22 cellular contexts compared by ENCODE assay signal in the genomic region with DNA sequence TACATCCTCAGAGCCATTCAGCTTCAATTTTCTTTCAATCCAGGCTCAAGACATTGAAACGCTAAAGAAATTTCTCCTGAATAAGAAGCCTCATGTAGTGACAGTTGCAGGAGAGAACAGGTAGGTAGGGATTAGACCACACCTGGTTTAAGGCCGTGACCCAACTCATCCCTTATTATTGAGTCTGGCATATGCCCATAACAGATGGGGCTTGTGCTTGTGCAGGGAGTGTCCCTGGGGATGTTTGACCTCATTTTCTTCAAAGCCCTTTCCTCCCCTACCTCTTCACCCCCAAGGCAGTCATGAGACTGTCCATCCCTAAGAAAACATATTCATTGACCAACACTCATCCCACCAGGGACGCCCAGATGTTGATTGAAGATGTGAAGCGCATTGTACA. TPM values are rescaled to one million over a fixed set of nuclear protein-coding genes. Genes with fewer than 3 reads are reported as not detected.
A peak's percentile ranks its signal among the peaks of the same experiment; 100 is the strongest.
DNase-seq lines count a peak whose midpoint lies in the region; ATAC-seq and TF ChIP-seq lines count a peak whose summit lies in the region.
"Had no signal": no experiment of that assay in that cellular context is flagged by ENCODE, and none has a peak within 500 bp of the region (broad histone marks: within the 10 kb centered on the region; RNA-seq: fewer than 3 reads in every experiment).

No MANE protein-coding gene starts in this region.

- no peaks in the 10 kb centered on the region for H3K4me1 Mint-ChIP-seq in memory B cell
- H3K4me1 Mint-ChIP-seq: H9 had no signal

- H3K4me2 ChIP-seq in IMR-90 (ENCODE audit: low read depth, low read length) (no peak overlapping the region), Karpas-422 (ENCODE audit: low read depth, low read length, poor library complexity, severe bottlenecking) (no peak overlapping the region), GM23248 (ENCODE audit: unreplicated experiment) (no peak overlapping the region)
- H3K4me2 ChIP-seq: BLaER1 treated with 17β-estradiol and CSF1 and Interleukin-3, amounts not matched to agents 10 nM and 100 nM; PC-9 had no signal

- DNase-seq in IMR-90 (no peak), NCI-H524 treated with DMSO at 0.1 percent for 48 hours (lab: John Stamatoyannopoulos, UW) (peak; percentile 70), cerebellar cortex (ENCODE audit: low spot score) (peak; percentile 25), memory B cell (ENCODE audit: low spot score in 2 of 2) (no peak), Karpas-422 (no peak), GM23248 (no peak)
- DNase-seq: CD8-positive, alpha-beta T cell; DND-41; H9; Kasumi-1; MG63; NCI-H1048; NCI-H1436; NCI-H1930; NCI-H446 treated with DMSO at 0.1 percent for 48 hours; NCI-H774; PC-9; SJCRH30 had no signal

- no peak overlapping the region for H3K9ac ChIP-seq in IMR-90 (ENCODE audit: low read depth, low read length)
- no peak overlapping the region for H3K9ac ChIP-seq in Karpas-422 (ENCODE audit: low read length)
- H3K9ac ChIP-seq in GM23248: no peak overlapping the region
- H3K9ac ChIP-seq: BLaER1 treated with 17β-estradiol and CSF1 and Interleukin-3, amounts not matched to agents 10 nM and 100 nM had no signal

- 0 out of 2 replicates have a peak, but pooled peaks cover 3% of the 10 kb centered on the region for H3K9me1 ChIP-seq in IMR-90 (ENCODE audit: insufficient read depth, low read length)

- no peak overlapping the region for H4K8ac ChIP-seq in IMR-90 (ENCODE audit: low read depth in 2 of 2, low read length in 2 of 2)

- CTCF ChIA-PET in IMR-90 (lab: Yijun Ruan, JAX): no interaction called here

- H3K18ac ChIP-seq in IMR-90 (ENCODE audit: low read depth, low read length): no peak overlapping the region

- ATAC-seq in IMR-90 (ENCODE audit: low read depth) (no peak), memory B cell (ENCODE audit: low read depth) (no peak), HG02973 (IDR thresholded peaks at IDR 0.05; ENCODE audit: unreplicated experiment) (no peak), GM18517 (IDR thresholded peaks at IDR 0.05; ENCODE audit: unreplicated experiment) (no peak)
- ATAC-seq: CD8-positive, alpha-beta T cell had no signal

- H2BK20ac ChIP-seq in IMR-90 (ENCODE audit: low read depth, low read length): no peak overlapping the region

- no peak overlapping the region for H4K91ac ChIP-seq in IMR-90 (ENCODE audit: insufficient read depth, low read depth, low read length)

- H3K27ac ChIP-seq in IMR-90 (ENCODE audit: insufficient read depth, low read length): no peak overlapping the region
- no peak overlapping the region for H3K27ac ChIP-seq in Karpas-422 (ENCODE audit: low read length)
- no peak overlapping the region for H3K27ac ChIP-seq in GM23248
- H3K27ac ChIP-seq: BLaER1 treated with 17β-estradiol and CSF1 and Interleukin-3, amounts not matched to agents 10 nM and 100 nM; PC-9; RWPE1; SJCRH30 had no signal

- in situ Hi-C loops in IMR-90 (cut with MboI; ENCODE audit: low sequenced_read_pairs) (no loop called here), GM23248 (cut with MboI) (no loop called here)

- no peak overlapping the region for H4K5ac ChIP-seq in IMR-90 (ENCODE audit: low read depth, low read length)

- no peaks in the 10 kb centered on the region for H3K4me1 ChIP-seq in IMR-90 (ENCODE audit: control insufficient read depth, insufficient read depth, low read length)
- H3K4me1 ChIP-seq in Karpas-422 (ENCODE audit: low read length): no peaks in the 10 kb centered on the region
- no peaks in the 10 kb centered on the region for H3K4me1 ChIP-seq in GM23248 (ENCODE audit: insufficient read depth)
- H3K4me1 ChIP-seq: SJCRH30 had no signal

- H3K9me3 ChIP-seq in IMR-90 (ENCODE audit: control insufficient read depth, insufficient read depth, low read length) (no peaks in the 10 kb centered on the region), Karpas-422 (ENCODE audit: low read length) (no peaks in the 10 kb centered on the region), GM23248 (ENCODE audit: low read depth) (no peaks in the 10 kb centered on the region)
- H3K9me3 ChIP-seq: BLaER1 treated with 17β-estradiol and CSF1 and Interleukin-3, amounts not matched to agents 10 nM and 100 nM; MG63; SJCRH30 had no signal

- H3K36me3 Mint-ChIP-seq in memory B cell: peaks cover 55% of the 10 kb centered on the region

- intact Hi-C loops in IMR-90 (cut with micrococcal nuclease): no loop called here

- H3K27me3 ChIP-seq in IMR-90 (ENCODE audit: control insufficient read depth, insufficient read depth, low read length) (no peaks in the 10 kb centered on the region), Karpas-422 (ENCODE audit: low read length) (no peaks in the 10 kb centered on the region), GM23248 (replicated peaks; ENCODE audit: insufficient read depth) (no peaks in the 10 kb centered on the region)
- H3K27me3 ChIP-seq: BLaER1 treated with 17β-estradiol and CSF1 and Interleukin-3, amounts not matched to agents 10 nM and 100 nM; MG63; SJCRH30 had no signal

- H2BK15ac ChIP-seq in IMR-90 (ENCODE audit: low read depth, low read length): no peak overlapping the region

- no peaks in the 10 kb centered on the region; the same call in 1 of the 2 replicates for H3K79me2 ChIP-seq in Karpas-422 (ENCODE audit: low read length)
- no peaks in the 10 kb centered on the region for H3K79me2 ChIP-seq in GM23248 (ENCODE audit: insufficient read depth)

- no peaks in the 10 kb centered on the region for H3K9me2 ChIP-seq in Karpas-422 (replicated peaks; ENCODE audit: insufficient read depth, low read length)
- no peaks in the 10 kb centered on the region for H3K9me2 ChIP-seq in GM23248 (ENCODE audit: insufficient read depth)

- BruUV-seq in IMR-90 (replicated peaks; lab: Mats Ljungman, UMichigan): no TSS peak

- H3K27ac Mint-ChIP-seq in memory B cell: peak overlapping the region; percentile 20
- H3K27ac Mint-ChIP-seq: CD8-positive, alpha-beta T cell had no signal

- peaks cover 0 to 17% of the 10 kb centered on the region in 2 experiments; a peak in 2 of 4 replicates for H3K79me1 ChIP-seq in IMR-90 (ENCODE audit: low read depth in 1 of 2, low read length in 2 of 2)

- H2AK5ac ChIP-seq in IMR-90 (ENCODE audit: low read depth, low read length): no peak overlapping the region

- peak overlapping the region; percentile 34 for H2AK9ac ChIP-seq in IMR-90 (replicated peaks; ENCODE audit: low read depth, low read length, poor library complexity)

- no peak overlapping the region for H3K4me3 ChIP-seq in IMR-90 (ENCODE audit: insufficient read depth, low read depth, low read length)
- no peak overlapping the region for H3K4me3 ChIP-seq in Karpas-422 (ENCODE audit: low read length)
- H3K4me3 ChIP-seq in GM23248: no peak overlapping the region
- H3K4me3 ChIP-seq: BLaER1 treated with 17β-estradiol and CSF1 and Interleukin-3, amounts not matched to agents 10 nM and 100 nM; MG63; PC-9; SJCRH30 had no signal

- WGBS in IMR-90 (ENCODE audit: extremely low coverage in 2 of 2, insufficient read length in 1 of 2), 2 experiments: no CpG with 5 or more reads among the region's 4 CpGs
- WGBS in GM23248 (ENCODE audit: low coverage in 1 of 2, low lambda C conversion rate in 2 of 2, missing lambda C conversion rate in 2 of 2), 2 experiments: 86 to 90% methylated on average over 4 of the region's 4 CpGs

- dilution Hi-C loops in IMR-90 (cut with HindIII; ENCODE audit: low sequenced_read_pairs, unreplicated experiment): no loop called here

- no peak overlapping the region for H2BK5ac ChIP-seq in IMR-90 (ENCODE audit: low read depth, low read length, poor library complexity, severe bottlenecking)

- no peak overlapping the region for H3K56ac ChIP-seq in IMR-90 (ENCODE audit: extremely low read depth, insufficient read depth, low read length)

- H3K14ac ChIP-seq in IMR-90 (replicated peaks; ENCODE audit: low read depth, low read length): no peak overlapping the region

- H4K20me1 ChIP-seq in IMR-90 (ENCODE audit: insufficient read depth, low read length): no peaks in the 10 kb centered on the region; the same call in 1 of the 2 replicates
- 0 out of 2 replicates have a peak, but pooled peaks cover 7% of the 10 kb centered on the region for H4K20me1 ChIP-seq in Karpas-422 (ENCODE audit: insufficient read depth, low read depth, low read length)
- H4K20me1 ChIP-seq in GM23248 (ENCODE audit: insufficient read depth): 0 out of 2 replicates have a peak, but pooled peaks cover 4% of the 10 kb centered on the region

- no peak for TF ChIP-seq RAD21 in IMR-90 (IDR thresholded peaks at IDR 0.05; ENCODE audit: low read length)

- no peak overlapping the region for H3K23ac ChIP-seq in IMR-90 (ENCODE audit: low read depth, low read length)

- POLR2A ChIA-PET in IMR-90 (lab: Charles Lee; ENCODE audit: unreplicated experiment): no interaction called here

- H2BK120ac ChIP-seq in IMR-90 (ENCODE audit: low read depth, low read length): no peak overlapping the region

- no peak for TF ChIP-seq POLR2A in IMR-90 (IDR thresholded peaks at IDR 0.05; ENCODE audit: low read depth, low read length)

- H3K4ac ChIP-seq in IMR-90 (ENCODE audit: low read depth, low read length): no peak overlapping the region

- no peak overlapping the region for H2AFZ ChIP-seq in IMR-90 (replicated peaks; ENCODE audit: low read length, poor library complexity)
- H2AFZ ChIP-seq in Karpas-422 (ENCODE audit: low read length): no peak overlapping the region
- H2AFZ ChIP-seq in GM23248: no peak overlapping the region
- H2AFZ ChIP-seq: PC-9 had no signal

- no peak overlapping the region for H3K4me3 Mint-ChIP-seq in memory B cell
- H3K4me3 Mint-ChIP-seq: CD8-positive, alpha-beta T cell; H9 had no signal

- H3K9me3 Mint-ChIP-seq in memory B cell: no peaks in the 10 kb centered on the region
- H3K9me3 Mint-ChIP-seq: CD8-positive, alpha-beta T cell; H9 had no signal

- H3K27me3 Mint-ChIP-seq in memory B cell: no peaks in the 10 kb centered on the region

- TF ChIP-seq CTCF in IMR-90 (conservative IDR thresholded peaks at IDR 0.05; ENCODE audit: low read depth, low read length): no peak

- H3K36me3 ChIP-seq in IMR-90 (ENCODE audit: control insufficient read depth, insufficient read depth, low read length) (peaks cover 84% of the 10 kb centered on the region), Karpas-422 (ENCODE audit: insufficient read depth, low read length) (peaks cover 83% of the 10 kb centered on the region), GM23248 (ENCODE audit: low read depth) (peaks cover 85% of the 10 kb centered on the region)

- H3F3A ChIP-seq in GM23248 (ENCODE audit: insufficient read depth): no peaks in the 10 kb centered on the region

RNA-seq across cellular contexts. Expression of gene SUPT6H, which starts 24.3 kb away (rescaled TPM):
- 44.8 and 45.0 TPM in 2 replicates for total RNA-seq in IMR-90 (2012; rRNA removed)
- polyA plus RNA-seq in IMR-90 (2012; rRNA removed) (40.0 and 41.4 TPM in 2 replicates), GM23248 (2016; fragmentation: Nextera tagmentation; extraction: Ambion mirVana) (26.5 and 27.3 TPM in 2 replicates)
- 18.2 and 20.2 TPM in 2 replicates for polyA plus RNA-seq in IMR-90 (2012; cell fraction: cytosol; rRNA removed)
- polyA plus RNA-seq in IMR-90 (2012; cell fraction: nucleus; rRNA removed; ENCODE audit: low replicate concordance): 66.1 and 72.1 TPM in 2 replicates
- 91.5 and 109 TPM in 2 replicates for total RNA-seq in Karpas-422 (2014; rRNA removed; shearing (Covaris generic); ENCODE audit: low replicate concordance)
- total RNA-seq in GM23248 (2014; rRNA removed; shearing (Covaris generic)): 39.7 and 45.0 TPM in 2 replicates

RNA-seq across cellular contexts. Expression of gene SDF2, which starts 24.6 kb away (rescaled TPM):
- 79.2 and 81.7 TPM in 2 replicates for total RNA-seq in IMR-90 (2012; rRNA removed)
- polyA plus RNA-seq in IMR-90 (2012; rRNA removed) (76.0 and 80.8 TPM in 2 replicates), GM23248 (2016; fragmentation: Nextera tagmentation; extraction: Ambion mirVana) (88.4 and 94.2 TPM in 2 replicates)
- polyA plus RNA-seq in IMR-90 (2012; cell fraction: cytosol; rRNA removed): 67.2 and 90.4 TPM in 2 replicates
- 22.7 and 43.7 TPM in 2 replicates for polyA plus RNA-seq in IMR-90 (2012; cell fraction: nucleus; rRNA removed; ENCODE audit: low replicate concordance)
- 32.3 and 39.7 TPM in 2 replicates for total RNA-seq in Karpas-422 (2014; rRNA removed; shearing (Covaris generic); ENCODE audit: low replicate concordance)
- 52.3 and 64.4 TPM in 2 replicates for total RNA-seq in GM23248 (2014; rRNA removed; shearing (Covaris generic))

RNA-seq across cellular contexts. Expression of gene PROCA1, which starts 25.4 kb away (rescaled TPM):
- total RNA-seq in IMR-90 (2012; rRNA removed): 0.28 and 0.36 TPM in 2 replicates
- polyA plus RNA-seq in IMR-90 (2012; rRNA removed): 1.7 and 3.0 TPM in 2 replicates
- 1.4 and 1.6 TPM in 2 replicates for polyA plus RNA-seq in IMR-90 (2012; cell fraction: cytosol; rRNA removed)
- polyA plus RNA-seq in IMR-90 (2012; cell fraction: nucleus; rRNA removed; ENCODE audit: low replicate concordance): 14.3 and 16.5 TPM in 2 replicates
- 2.7 and 7.3 TPM in 2 replicates for total RNA-seq in Karpas-422 (2014; rRNA removed; shearing (Covaris generic); ENCODE audit: low replicate concordance)
- total RNA-seq in GM23248 (2014; rRNA removed; shearing (Covaris generic)): 0.65 TPM in 1 of 2 replicates, not detected in the other
- polyA plus RNA-seq in GM23248 (2016; fragmentation: Nextera tagmentation; extraction: Ambion mirVana): 0.41 and 0.44 TPM in 2 replicates

RNA-seq across cellular contexts. Expression of gene RAB34, which starts 31.4 kb away (rescaled TPM):
- 304 and 351 TPM in 2 replicates for total RNA-seq in IMR-90 (2012; rRNA removed)
- polyA plus RNA-seq in IMR-90 (2012; rRNA removed) (374 and 387 TPM in 2 replicates), GM23248 (2016; fragmentation: Nextera tagmentation; extraction: Ambion mirVana) (277 and 293 TPM in 2 replicates)
- 274 and 575 TPM in 2 replicates for polyA plus RNA-seq in IMR-90 (2012; cell fraction: cytosol; rRNA removed)
- 417 and 521 TPM in 2 replicates for polyA plus RNA-seq in IMR-90 (2012; cell fraction: nucleus; rRNA removed; ENCODE audit: low replicate concordance)
- not detected in 2 replicates for total RNA-seq in Karpas-422 (2014; rRNA removed; shearing (Covaris generic); ENCODE audit: low replicate concordance)
- total RNA-seq in GM23248 (2014; rRNA removed; shearing (Covaris generic)): 307 and 476 TPM in 2 replicates

RNA-seq across cellular contexts. Expression of gene RPL23A, which starts 33.5 kb away (rescaled TPM):
- total RNA-seq in IMR-90 (2012; rRNA removed): 572 and 596 TPM in 2 replicates
- polyA plus RNA-seq in IMR-90 (2012; rRNA removed): 958 and 1,004 TPM in 2 replicates
- polyA plus RNA-seq in IMR-90 (2012; cell fraction: cytosol; rRNA removed): 180 and 421 TPM in 2 replicates
- polyA plus RNA-seq in IMR-90 (2012; cell fraction: nucleus; rRNA removed; ENCODE audit: low replicate concordance): 47.7 and 402 TPM in 2 replicates
- total RNA-seq in Karpas-422 (2014; rRNA removed; shearing (Covaris generic); ENCODE audit: low replicate concordance): 1,170 and 1,763 TPM in 2 replicates
- 362 and 383 TPM in 2 replicates for total RNA-seq in GM23248 (2014; rRNA removed; shearing (Covaris generic))
- 1,040 and 1,075 TPM in 2 replicates for polyA plus RNA-seq in GM23248 (2016; fragmentation: Nextera tagmentation; extraction: Ambion mirVana)

Comparison
In these comparisons a context has a peak if more than half of its experiments do, and no peak if none do; other contexts are left out.
1. DNase-seq: peak in NCI-H524 treated with DMSO at 0.1 percent for 48 hours (single experiment) and cerebellar cortex (single experiment); none in IMR-90 (single experiment), memory B cell (0 of 2), Karpas-422 (single experiment) and GM23248 (single experiment).